8 cellular contexts compared by ENCODE assay signal in the genomic region with DNA sequence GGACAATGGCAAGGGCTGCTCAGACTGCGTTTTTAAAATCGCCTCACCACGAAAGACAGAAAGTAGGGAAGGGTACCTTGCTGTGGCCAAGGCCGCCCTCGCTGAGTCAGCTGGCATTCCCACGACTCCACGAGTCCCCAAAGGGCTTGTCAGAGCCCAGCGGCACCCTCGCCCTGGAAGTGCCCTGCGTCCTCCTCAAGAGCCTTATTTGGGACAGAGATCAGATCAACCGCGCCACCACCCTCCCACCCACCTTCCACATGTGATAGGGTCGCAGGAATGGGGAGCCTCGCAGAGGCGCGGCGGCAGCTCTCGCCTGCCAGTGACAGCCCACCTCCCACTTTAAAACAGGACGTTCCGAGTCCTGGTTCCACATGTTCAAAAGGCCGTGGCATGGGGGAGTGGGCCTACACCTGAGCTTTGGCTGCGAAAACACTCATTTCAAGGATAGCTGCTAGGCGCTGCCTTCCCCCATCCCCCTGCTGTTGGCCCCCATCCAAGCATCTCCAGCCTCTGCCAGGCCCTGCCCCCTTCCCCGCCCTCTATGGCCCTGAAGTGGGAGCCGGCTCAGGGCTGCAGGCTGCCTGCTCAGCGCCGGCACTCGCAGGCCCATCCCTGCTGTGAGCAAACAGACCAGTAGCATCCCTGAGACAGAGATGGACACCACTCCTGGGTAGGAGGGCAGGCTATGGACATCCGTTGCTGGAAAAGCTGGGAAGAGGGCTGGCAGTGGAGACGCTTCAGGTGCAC. TPM values are rescaled to one million over a fixed set of nuclear protein-coding genes. Genes with fewer than 3 reads are reported as not detected.
DNase-seq lines count a peak whose midpoint lies in the region; ATAC-seq and TF ChIP-seq lines count a peak whose summit lies in the region.

No MANE protein-coding gene starts in this region.

- H3K36me3 ChIP-seq in HUES6 (ENCODE audit: control insufficient read depth, insufficient read depth, low read length) = no peaks in the 10 kb centered on the region
- no peaks in the 10 kb centered on the region for H3K36me3 ChIP-seq in heart right ventricle

- 15 to 21% methylated on average over 30 of the region's 30 CpGs for WGBS in heart right ventricle, 2 donors

- H3K4me3 ChIP-seq in AG04449 (ENCODE audit: low read depth, low read length) (peak overlapping the region; percentile 80), HUES6 (ENCODE audit: low read depth, low read length) (peak overlapping the region; percentile 85), heart right ventricle (peak overlapping the region; percentile 57 to 89 (median 78)), retinal pigment epithelial cell (ENCODE audit: low read length) (peak overlapping the region; percentile 69)

- intact Hi-C loops in activated CD8-positive, alpha-beta T cell treated with anti-CD3 and anti-CD28 coated beads for 36 hours (cut with micrococcal nuclease) = loop anchor here (2.0 kb wide), 1 partner anchor 122 kb away; no protein-coding TSS in a partner anchor
- intact Hi-C loops in heart right ventricle (cut with DNase I) = loop anchor here in 9 of 10 donors (1.0 to 10.0 kb wide), 9 partner anchors 74 to 126 kb away; no protein-coding TSS in a partner anchor

- H3K9me3 ChIP-seq in HUES6 (ENCODE audit: control insufficient read depth, insufficient read depth, low read depth, low read length) (no peaks in the 10 kb centered on the region), heart right ventricle (no peaks in the 10 kb centered on the region)

- peaks cover 26% of the 10 kb centered on the region for H3K4me1 ChIP-seq in HUES6 (ENCODE audit: control insufficient read depth, insufficient read depth, low read length)
- H3K4me1 ChIP-seq in heart right ventricle = peaks cover 5 to 14% (median 12%) of the 10 kb centered on the region in 9 donors

- H3K9me3 Mint-ChIP-seq in activated CD8-positive, alpha-beta T cell treated with anti-CD3 and anti-CD28 coated beads for 36 hours = no peaks in the 10 kb centered on the region

- H3K27ac Mint-ChIP-seq in activated CD8-positive, alpha-beta T cell treated with anti-CD3 and anti-CD28 coated beads for 36 hours = peak overlapping the region; percentile 34

- H3K9ac ChIP-seq in HUES6 (ENCODE audit: low read length) = no peak overlapping the region

- H3K36me3 Mint-ChIP-seq in activated CD8-positive, alpha-beta T cell treated with anti-CD3 and anti-CD28 coated beads for 36 hours (ENCODE audit: low read depth) = no peaks in the 10 kb centered on the region

- H3K4me1 Mint-ChIP-seq in activated CD8-positive, alpha-beta T cell treated with anti-CD3 and anti-CD28 coated beads for 36 hours (ENCODE audit: low read depth) = peaks cover 3% of the 10 kb centered on the region

- H3K27ac ChIP-seq in HUES6 (ENCODE audit: low read depth, low read length) (no peak overlapping the region), heart right ventricle (peak overlapping the region in 9 of 10 donors; percentile 83 to 94 (median 91))

- CTCF ChIA-PET in AG04449 (lab: Yijun Ruan, JAX) = interaction anchor here (0.9 to 11.1 kb wide), 8 partner anchors 12 to 130 kb away, joined by 3 to 253 read pairs (median 4); no protein-coding TSS in a partner anchor
- CTCF ChIA-PET in activated CD8-positive, alpha-beta T cell treated with anti-CD3 and anti-CD28 coated beads for 36 hours (lab: Charles Lee) = interaction anchor here (0.6 to 9.4 kb wide), 17 partner anchors 9 to 243 kb away, joined by 3 to 241 read pairs (median 7); a partner anchor contains a TSS

- H3K27me3 ChIP-seq in HUES6 (ENCODE audit: control insufficient read depth, insufficient read depth, low read length) = peaks cover 15% of the 10 kb centered on the region
- peaks cover 0 to 15% (median 0%) of the 10 kb centered on the region in 7 donors for H3K27me3 ChIP-seq in heart right ventricle

- DNase-seq in AG04449 (ENCODE audit: low read depth, low spot score) (no peak), heart right ventricle (peak; percentile 36 to 37), retinal pigment epithelial cell (ENCODE audit: low read depth) (no peak), H4 (ENCODE audit: low spot score) (no peak)
- DNase-seq in activated CD8-positive, alpha-beta T cell treated with anti-CD3 and anti-CD28 coated beads for 36 hours = peak; percentile 17
- DNase-seq in activated CD4-positive, CD25-positive, alpha-beta regulatory T cell treated with anti-CD3 and anti-CD28 coated beads, Interleukin-2, amount 50 U/mL, for 72 hours = no peak

- POLR2A ChIA-PET in AG04449 (lab: Yijun Ruan, JAX) = no interaction called here
- POLR2A ChIA-PET in activated CD8-positive, alpha-beta T cell treated with anti-CD3 and anti-CD28 coated beads for 36 hours (lab: Charles Lee) = no interaction called here

- peak overlapping the region; percentile 63 for H3K4me3 Mint-ChIP-seq in activated CD8-positive, alpha-beta T cell treated with anti-CD3 and anti-CD28 coated beads for 36 hours

- TF ChIP-seq CTCF in AG04449 (IDR thresholded peaks at IDR 0.05; ENCODE audit: insufficient read depth, low read length, missing control alignments) = no peak
- TF ChIP-seq CTCF in activated CD8-positive, alpha-beta T cell treated with anti-CD3 and anti-CD28 coated beads for 36 hours (IDR thresholded peaks at IDR 0.05) = no peak
- TF ChIP-seq CTCF in heart right ventricle (IDR thresholded peaks at IDR 0.05) = no peak
- TF ChIP-seq CTCF in retinal pigment epithelial cell (conservative IDR thresholded peaks at IDR 0.05; ENCODE audit: low read depth, low read length) = no peak

- H3K27me3 Mint-ChIP-seq in activated CD8-positive, alpha-beta T cell treated with anti-CD3 and anti-CD28 coated beads for 36 hours = no peaks in the 10 kb centered on the region

- ATAC-seq in activated CD8-positive, alpha-beta T cell treated with anti-CD3 and anti-CD28 coated beads for 36 hours = no peak
- ATAC-seq in heart right ventricle (peak in 2 of 8 donors; percentile 15 to 21), GM19035 (IDR thresholded peaks at IDR 0.05; ENCODE audit: unreplicated experiment) (no peak)

RNA-seq across cellular contexts. Expression of a gene that starts 38.1 kb away (rescaled TPM):
- 1 to 10 TPM; 4.2 to 4.3 TPM for total RNA-seq in activated CD8-positive, alpha-beta T cell treated with anti-CD3 and anti-CD28 coated beads for 36 hours
- 1 to 10 TPM; 2.5 to 6.5 (median 3.9) TPM for total RNA-seq in heart right ventricle
- polyA plus RNA-seq in heart right ventricle = 1 to 10 TPM in 1 of 2 donors, under 1 TPM in 1; 0.67 to 3.2 TPM
- total RNA-seq in H4 (2014; rRNA removed; shearing (Covaris generic)) = 1.2 and 1.4 TPM in 2 replicates

RNA-seq across cellular contexts. Expression of a gene that starts 43.3 kb away (rescaled TPM):
- not detected for total RNA-seq in activated CD8-positive, alpha-beta T cell treated with anti-CD3 and anti-CD28 coated beads for 36 hours
- not detected for total RNA-seq in heart right ventricle
- polyA plus RNA-seq in heart right ventricle = not detected
- not detected in 2 replicates for total RNA-seq in H4 (2014; rRNA removed; shearing (Covaris generic))

Comparison
In these comparisons a context has a peak if more than half of its experiments do, and no peak if none do; other contexts are left out.
1. DNase-seq: peak in activated CD8-positive, alpha-beta T cell treated with anti-CD3 and anti-CD28 coated beads for 36 hours (single experiment) and heart right ventricle (2 of 2); none in AG04449 (single experiment), retinal pigment epithelial cell (single experiment), H4 (single experiment) and activated CD4-positive, CD25-positive, alpha-beta regulatory T cell treated with anti-CD3 and anti-CD28 coated beads, Interleukin-2, amount 50 U/mL, for 72 hours (single experiment).
2. Peak in every context shown above with its lines, with median percentiles within 50 percentile points of each other: H3K4me3 ChIP-seq.